In the genomic region with DNA sequence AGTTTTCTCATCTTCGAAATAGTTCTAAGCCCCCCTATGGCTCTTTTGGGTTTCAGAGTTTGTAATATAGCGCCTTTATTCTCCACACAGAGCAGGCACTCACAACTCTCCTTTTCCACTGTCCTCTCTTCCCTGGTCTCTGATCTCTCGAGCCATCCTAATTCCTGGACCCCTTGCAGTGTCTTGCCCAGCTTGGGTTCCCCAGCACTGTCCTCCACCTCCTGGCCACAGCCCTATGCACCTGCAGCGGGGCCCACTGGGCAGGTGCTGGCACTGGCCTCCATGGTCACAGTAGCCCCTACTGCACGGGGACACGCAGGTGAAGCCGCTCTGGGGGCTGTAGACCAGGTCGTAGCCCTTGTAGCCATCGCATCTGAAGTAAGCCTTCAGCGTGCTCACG, we compare ENCODE assay signal across 1 cellular context.
TF ChIP-seq lines count a peak whose summit lies in the region.

No MANE protein-coding gene starts in this region.

TF ChIP-seq in GM23338, 12 proteins besides CTCF, POLR2A, EP300 and RAD21 (continued from another document):
- TF ChIP-seq ZNF462 (CRISPR knock-in tag; IDR thresholded peaks at IDR 0.05) (no peak), EZH2 (IDR thresholded peaks at IDR 0.05; ENCODE audit: low read depth, unreplicated experiment) (no peak), ETS1 (IDR thresholded peaks at IDR 0.05) (no peak), NANOG (IDR thresholded peaks at IDR 0.05; ENCODE audit: borderline replicate concordance) (no peak), ZNF114 (CRISPR knock-in tag; IDR thresholded peaks at IDR 0.05) (no peak)
TF ChIP-seq in GM23338: peak in this region for 0.
